Comparison of ENCODE assay signal across 26 cellular contexts in the genomic region with DNA sequence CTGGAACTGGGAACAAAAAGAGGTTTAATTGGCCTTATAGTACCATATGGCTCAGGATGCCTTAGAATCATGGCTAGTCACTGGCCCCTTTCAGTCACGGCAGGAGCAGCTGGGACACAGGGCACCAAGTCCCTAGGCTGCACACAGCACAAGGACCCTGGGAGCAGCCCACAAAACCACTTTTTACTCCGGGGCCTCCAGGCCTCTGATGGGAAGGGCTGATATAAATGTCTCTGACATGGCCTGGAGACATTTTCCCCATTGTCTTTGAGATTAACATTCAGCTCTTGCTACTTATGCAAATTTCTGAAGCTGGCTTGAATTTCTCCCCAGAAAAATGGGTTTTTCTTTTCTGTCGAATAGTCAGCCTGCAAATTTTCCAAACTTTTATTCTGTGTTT.
"Had no signal": no experiment of that assay in that cellular context is flagged by ENCODE, and none has a peak within 500 bp of the region (broad histone marks: within the 10 kb centered on the region; RNA-seq: fewer than 3 reads in every experiment).

No MANE protein-coding gene starts in this region.

- DNase-seq: hippocampal formation; immature natural killer cell; lower lobe of right lung; mammary epithelial cell; mesenchymal stem cell; mucosa of descending colon; naive thymus-derived CD4-positive, alpha-beta T cell; ovary; right lobe of liver; stimulated activated CD4-positive, alpha-beta T cell treated with anti-CD3 and anti-CD28 coated beads, Interleukin-1b, Interleukin-23, amount 100 ng/mL, for 48 hours; stimulated activated CD4-positive, alpha-beta T cell treated with anti-CD3 and anti-CD28 coated beads, Interleukin-2, amount 100 ng/mL, for 48 hours; stimulated activated CD4-positive, alpha-beta T cell treated with anti-CD3 and anti-CD28 coated beads, Interleukin-4, amount 100 ng/mL, for 4 hours; stimulated activated CD8-positive, alpha-beta memory T cell treated with anti-CD3 and anti-CD28 coated beads, Interleukin-4, amount 100 ng/mL, for 48 hours; stimulated activated naive CD4-positive, alpha-beta T cell treated with Interleukin-2 at 50 U/mL for 16 hours; stimulated activated naive CD8-positive, alpha-beta T cell treated with anti-CD3 and anti-CD28 coated beads, Interleukin-15, amount 100 ng/mL, for 72 hours; substantia nigra had no signal

- H3K9me3 ChIP-seq: lower lobe of right lung, mucosa of descending colon, ovary, right atrium auricular region, right lobe of liver, vagina had no signal

- H3K27me3 ChIP-seq: ovary, right atrium auricular region, right lobe of liver, tibial nerve, vagina had no signal

- H3K4me3 ChIP-seq: lower lobe of right lung, mucosa of descending colon, ovary, right atrium auricular region, right lobe of liver, smooth muscle cell, tibial nerve, vagina had no signal

- ATAC-seq: left lobe of liver; lower lobe of right lung; mucosa of descending colon; naive thymus-derived CD4-positive, alpha-beta T cell; natural killer cell treated with Interleukin-12 subunit alpha and Interleukin-12 subunit beta and Interleukin-15 and Interleukin-18, amount 100 ng/mL, for 72 hours; right lobe of liver; stimulated activated memory B cell treated with anti-CD40 and anti-IgM and Interleukin-4, amounts not matched to agents 10 μg/mL and 1 μg/mL and 100 μg/mL, for 72 hours; stimulated activated naive CD8-positive, alpha-beta T cell treated with anti-CD3 and anti-CD28 coated beads, Interleukin-15, amount 100 ng/mL, for 72 hours had no signal

- H3K36me3 ChIP-seq: lower lobe of right lung, ovary, right atrium auricular region, right lobe of liver, tibial nerve, vagina had no signal

- H3K27me3 Mint-ChIP-seq: naive thymus-derived CD4-positive, alpha-beta T cell; natural killer cell treated with Interleukin-12 subunit alpha and Interleukin-12 subunit beta and Interleukin-15 and Interleukin-18, amount 100 ng/mL, for 72 hours; progenitor cell of endocrine pancreas; stimulated activated memory B cell treated with anti-CD40 and anti-IgM and Interleukin-4, amounts not matched to agents 10 μg/mL and 1 μg/mL and 100 μg/mL, for 72 hours; stimulated activated naive CD8-positive, alpha-beta T cell treated with anti-CD3 and anti-CD28 coated beads, Interleukin-15, amount 100 ng/mL, for 72 hours; type B pancreatic cell had no signal

- H3K36me3 Mint-ChIP-seq: immature natural killer cell; mesothelial cell of epicardium; naive thymus-derived CD4-positive, alpha-beta T cell; stimulated activated memory B cell treated with anti-CD40 and anti-IgM and Interleukin-4, amounts not matched to agents 10 μg/mL and 1 μg/mL and 100 μg/mL, for 72 hours; type B pancreatic cell had no signal

- H3K27ac Mint-ChIP-seq: immature natural killer cell; mesothelial cell of epicardium; naive thymus-derived CD4-positive, alpha-beta T cell; natural killer cell treated with Interleukin-12 subunit alpha and Interleukin-12 subunit beta and Interleukin-15 and Interleukin-18, amount 100 ng/mL, for 72 hours; progenitor cell of endocrine pancreas; stimulated activated memory B cell treated with anti-CD40 and anti-IgM and Interleukin-4, amounts not matched to agents 10 μg/mL and 1 μg/mL and 100 μg/mL, for 72 hours; stimulated activated naive CD8-positive, alpha-beta T cell treated with anti-CD3 and anti-CD28 coated beads, Interleukin-15, amount 100 ng/mL, for 72 hours; type B pancreatic cell had no signal

- H3K4me1 ChIP-seq: lower lobe of right lung, right atrium auricular region, right lobe of liver, tibial nerve, vagina had no signal

- H3K9me3 Mint-ChIP-seq: type B pancreatic cell had no signal

- H3K27ac ChIP-seq: lower lobe of right lung, ovary, right lobe of liver, tibial nerve, vagina had no signal

- H3K4me3 Mint-ChIP-seq: immature natural killer cell; mesothelial cell of epicardium; naive thymus-derived CD4-positive, alpha-beta T cell; natural killer cell treated with Interleukin-12 subunit alpha and Interleukin-12 subunit beta and Interleukin-15 and Interleukin-18, amount 100 ng/mL, for 72 hours; stimulated activated memory B cell treated with anti-CD40 and anti-IgM and Interleukin-4, amounts not matched to agents 10 μg/mL and 1 μg/mL and 100 μg/mL, for 72 hours; stimulated activated naive CD8-positive, alpha-beta T cell treated with anti-CD3 and anti-CD28 coated beads, Interleukin-15, amount 100 ng/mL, for 72 hours; type B pancreatic cell had no signal

- H3K4me1 Mint-ChIP-seq: immature natural killer cell; naive thymus-derived CD4-positive, alpha-beta T cell; stimulated activated memory B cell treated with anti-CD40 and anti-IgM and Interleukin-4, amounts not matched to agents 10 μg/mL and 1 μg/mL and 100 μg/mL, for 72 hours; stimulated activated naive CD8-positive, alpha-beta T cell treated with anti-CD3 and anti-CD28 coated beads, Interleukin-15, amount 100 ng/mL, for 72 hours had no signal
